2 cellular contexts compared by ENCODE assay signal in genomic region chr1:232904566-232904965, GRCh38.
TF ChIP-seq lines count a peak whose summit lies in the region.

No MANE protein-coding gene starts in this region.

TF ChIP-seq in IMR-90, 13 proteins besides CTCF, POLR2A, EP300 and RAD21:
- TF ChIP-seq NFE2L2 (IDR thresholded peaks at IDR 0.05; ENCODE audit: low read depth, low read length) (peak; percentile 78; the same call in 1 of the 2 replicates), CEBPB (IDR thresholded peaks at IDR 0.05; ENCODE audit: low read depth, low read length) (no peak)

TF ChIP-seq in GM12878, 131 proteins besides CTCF, POLR2A, EP300 and RAD21:
- no peak for TF ChIP-seq FOS (IDR thresholded peaks at IDR 0.05; ENCODE audit: borderline replicate concordance, extremely low read depth, insufficient read length)
- peak; percentile 15; the same call in 1 of the 2 replicates for TF ChIP-seq JUNB (IDR thresholded peaks at IDR 0.05)
